In the genomic region with DNA sequence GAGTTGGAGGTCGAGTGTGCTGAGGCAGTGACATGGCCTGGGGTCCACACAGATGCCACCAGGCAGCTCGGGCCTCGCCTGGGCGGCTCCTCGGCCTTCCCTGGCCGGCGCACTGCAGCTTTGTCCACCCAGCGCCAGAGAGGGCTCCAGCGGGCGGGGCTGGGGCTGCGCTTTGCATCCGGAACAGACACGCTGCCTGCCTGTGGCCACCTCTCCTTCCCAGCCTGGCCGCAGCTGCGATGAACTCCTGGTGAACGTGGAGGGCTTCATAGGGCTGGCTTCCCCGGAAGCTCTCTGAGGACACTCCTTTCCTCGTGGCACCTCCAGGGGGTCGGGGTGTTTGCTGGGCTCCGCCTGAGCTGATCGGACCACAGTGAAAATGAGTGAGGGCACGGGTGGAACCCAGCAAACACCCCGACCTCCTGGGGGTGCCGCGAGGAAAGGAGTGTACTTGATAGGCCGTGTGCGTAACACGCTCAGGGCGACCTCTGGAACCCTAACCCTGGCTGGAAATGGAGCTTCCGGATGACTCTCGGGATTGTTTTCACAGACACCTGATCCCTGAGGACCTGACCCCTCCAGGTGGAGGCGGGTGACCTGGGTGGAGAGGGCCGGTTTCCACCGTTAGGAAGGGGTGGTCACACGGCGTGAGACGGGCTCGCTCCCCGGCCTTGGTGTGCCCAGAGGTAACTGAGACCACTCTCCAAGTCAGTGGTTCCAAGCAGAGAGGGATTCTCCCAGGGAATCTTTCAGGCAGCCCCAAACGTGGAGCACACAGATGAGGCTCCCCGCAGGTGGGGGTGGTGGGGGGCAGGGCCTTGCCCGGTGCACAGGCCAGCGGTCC, we compare ENCODE assay signal across 10 cellular contexts. TPM values are rescaled to one million over a fixed set of nuclear protein-coding genes. Genes with fewer than 3 reads are reported as not detected.
A peak's percentile ranks its signal among the peaks of the same experiment; 100 is the strongest.
DNase-seq lines count a peak whose midpoint lies in the region; ATAC-seq, FAIRE-seq and TF ChIP-seq lines count a peak whose summit lies in the region.
"Had no signal": no experiment of that assay in that cellular context is flagged by ENCODE, and none has a peak within 500 bp of the region (broad histone marks: within the 10 kb centered on the region; RNA-seq: fewer than 3 reads in every experiment).

No MANE protein-coding gene starts in this region.

- no peak for TF ChIP-seq CTCF in Peyer's patch (IDR thresholded peaks at IDR 0.05)
- no peak for TF ChIP-seq CTCF in fibroblast of the aortic adventitia (IDR thresholded peaks at IDR 0.05; ENCODE audit: insufficient read depth, low read length)
- TF ChIP-seq CTCF in osteoblast (IDR thresholded peaks at IDR 0.05; ENCODE audit: extremely low read depth, low read depth, low read length): no peak
- no peak for TF ChIP-seq CTCF in ascending aorta (IDR thresholded peaks at IDR 0.05)

- H3K9me3 ChIP-seq in Peyer's patch: no peaks in the 10 kb centered on the region
- no peaks in the 10 kb centered on the region for H3K9me3 ChIP-seq in osteoblast (ENCODE audit: low read depth, low read length)
- H3K9me3 ChIP-seq in ascending aorta: no peaks in the 10 kb centered on the region

- intact Hi-C loops in ascending aorta (cut with DNase I): no loop called here

- no peaks in the 10 kb centered on the region for H4K20me1 ChIP-seq in osteoblast (ENCODE audit: insufficient read depth, low read length)

- H3K4me2 ChIP-seq in osteoblast (ENCODE audit: insufficient read depth, low read length): peak overlapping the region; percentile 61

- no peak for FAIRE-seq in GM12892 (lab: Jason Lieb, UNC)

- ATAC-seq in left lobe of liver: no peak

- H3K79me2 ChIP-seq in osteoblast (ENCODE audit: insufficient read depth, low read length): no peaks in the 10 kb centered on the region

- H2AFZ ChIP-seq in osteoblast (ENCODE audit: low read length): peak overlapping the region; percentile 51

- H3K27ac ChIP-seq in Peyer's patch: peak overlapping the region in 3 of 4 donors; percentile 3 to 41 (median 19)
- H3K27ac ChIP-seq in osteoblast (ENCODE audit: low read depth, low read length): no peak overlapping the region
- H3K27ac ChIP-seq in ascending aorta: no peak overlapping the region
- H3K27ac ChIP-seq: C4-2B had no signal

- DNase-seq in AG08396 (ENCODE audit: low spot score) (peak; percentile 64), Peyer's patch (no peak), fibroblast of the aortic adventitia (ENCODE audit: low read depth) (peak; percentile 32), osteoblast (ENCODE audit: insufficient read length, low spot score, missing footprints) (peak; percentile 93), left lobe of liver (ENCODE audit: low spot score) (no peak), NCI-H1048 (lab: John Stamatoyannopoulos, UW) (no peak), GM12892 (ENCODE audit: insufficient read length) (no peak), ascending aorta (ENCODE audit: low spot score in 2 of 2) (no peak)
- DNase-seq: activated CD4-positive, alpha-beta memory T cell treated with anti-CD3 and anti-CD28 coated beads for 36 hours had no signal

- H3K27me3 ChIP-seq in Peyer's patch (no peaks in the 10 kb centered on the region), osteoblast (ENCODE audit: insufficient read depth, low read length) (peaks cover 6% of the 10 kb centered on the region), ascending aorta (no peaks in the 10 kb centered on the region)

- peak overlapping the region in 3 of 4 donors; percentile 3 to 23 (median 12) for H3K4me3 ChIP-seq in Peyer's patch
- peak overlapping the region; percentile 13 for H3K4me3 ChIP-seq in fibroblast of the aortic adventitia (ENCODE audit: low read depth, low read length)
- H3K4me3 ChIP-seq in osteoblast (ENCODE audit: insufficient read depth, low read length): peak overlapping the region; percentile 40
- H3K4me3 ChIP-seq in ascending aorta: peak overlapping the region in 1 of 2 donors; percentile 49

- no peaks in the 10 kb centered on the region for H3K36me3 ChIP-seq in Peyer's patch
- no peaks in the 10 kb centered on the region for H3K36me3 ChIP-seq in osteoblast (ENCODE audit: insufficient read depth, low read length)
- H3K36me3 ChIP-seq in ascending aorta: no peaks in the 10 kb centered on the region

- TF ChIP-seq POLR2A in Peyer's patch (IDR thresholded peaks at IDR 0.05): no peak
- TF ChIP-seq POLR2A in GM12892 (IDR thresholded peaks at IDR 0.05; ENCODE audit: low read depth, low read length): no peak

- H3K4me1 ChIP-seq in Peyer's patch (peaks cover 0 to 14% (median 2%) of the 10 kb centered on the region in 4 donors), osteoblast (ENCODE audit: insufficient read depth, low read length) (no peaks in the 10 kb centered on the region), ascending aorta (peaks cover 0 to 6% of the 10 kb centered on the region in 2 donors)

RNA-seq across cellular contexts. Expression of a gene that starts 31.8 kb away (rescaled TPM):
- 10 to 100 TPM; 54.5 to 83.6 (median 65.4) TPM for total RNA-seq in Peyer's patch
- total RNA-seq in fibroblast of the aortic adventitia (ENCODE audit: low replicate concordance): 20.9 and 26.8 TPM in 2 replicates
- 25.3 and 26.4 TPM in 2 replicates for total RNA-seq in osteoblast
- 163 TPM for total RNA-seq in left lobe of liver
- polyA plus RNA-seq in GM12892 (2012; ENCODE audit: missing spikeins): 19.7 TPM
- 64.1 TPM for total RNA-seq in ascending aorta

Comparison
In these comparisons a context has a peak if more than half of its experiments do, and no peak if none do; other contexts are left out.
1. DNase-seq: peak in AG08396 (single experiment), fibroblast of the aortic adventitia (single experiment) and osteoblast (single experiment); none in Peyer's patch (0 of 3), left lobe of liver (single experiment), NCI-H1048 (single experiment), GM12892 (single experiment) and ascending aorta (0 of 2).
2. H3K27ac ChIP-seq: peak in Peyer's patch (3 of 4); none in osteoblast (single experiment) and ascending aorta (0 of 2).